Comparison of ENCODE assay signal across 8 cellular contexts in genomic region chr3:69080233-69080644, GRCh38. TPM values are rescaled to one million over a fixed set of nuclear protein-coding genes. Genes with fewer than 3 reads are reported as not detected.
DNase-seq lines count a peak whose midpoint lies in the region; ATAC-seq and TF ChIP-seq lines count a peak whose summit lies in the region.

Gene UBA3, minus strand, starts transcription at chr3:69080365. Its CDS starts 12 bp downstream, at chr3:69080353.

- no peaks in the 10 kb centered on the region for H3K36me3 ChIP-seq in A673 (ENCODE audit: insufficient read depth, low read length, poor library complexity, severe bottlenecking)

- TF ChIP-seq CTCF in A673 (conservative IDR thresholded peaks at IDR 0.05; ENCODE audit: low read depth, low read length): no peak

- H3K27ac ChIP-seq in A673 (ENCODE audit: low read depth, low read length, poor library complexity, severe bottlenecking): peak within 1 kb of the TSS; percentile 77

- peak; percentile 53 for ATAC-seq in GM18867 (IDR thresholded peaks at IDR 0.05; ENCODE audit: unreplicated experiment)
- ATAC-seq in HG03108 (IDR thresholded peaks at IDR 0.05; ENCODE audit: unreplicated experiment): peak; percentile 41

- H3K9me3 ChIP-seq in A673 (ENCODE audit: low read depth, low read length, poor library complexity, severe bottlenecking): no peaks in the 10 kb centered on the region

- intact Hi-C loops in A673 (cut with micrococcal nuclease; ENCODE audit: unreplicated experiment): no loop called here

- CTCF ChIA-PET in A673 (lab: Charles Lee): no interaction called here

- H3K4me1 ChIP-seq in A673 (ENCODE audit: insufficient read depth, low read length, poor library complexity, severe bottlenecking): peaks cover 27% of the 10 kb centered on the region

- peak within 1 kb of the TSS; percentile 62 for H3K4me3 ChIP-seq in A673 (ENCODE audit: low read depth, low read length, poor library complexity, severe bottlenecking)

- no TSS peak for BruUV-seq in A673 (replicated peaks; lab: Mats Ljungman, UMichigan)

- POLR2A ChIA-PET in A673 (lab: Charles Lee; ENCODE audit: low non-redundant PET): no interaction called here

- DNase-seq in A673 (ENCODE audit: low spot score): peak; percentile 84
- peak; percentile 88 for DNase-seq in NCI-H345 (lab: John Stamatoyannopoulos, UW)
- DNase-seq in activated CD4-positive, CD25-positive, alpha-beta regulatory T cell treated with anti-CD3 and anti-CD28 coated beads, Interleukin-2, amount 50 U/mL, for 16 hours (ENCODE audit: low read depth, low spot score): peak; percentile 87
- peak; percentile 87 for DNase-seq in central memory CD4-positive, alpha-beta T cell
- peak; percentile 96 for DNase-seq in islet precursor cell
- DNase-seq in stimulated activated CD4-positive, alpha-beta T cell treated with anti-CD3 and anti-CD28 coated beads, Interleukin-12 subunit alpha, Interleukin-12 subunit beta, amount 100 ng/mL, for 4 hours: peak; percentile 95

- no peaks in the 10 kb centered on the region for H3K27me3 ChIP-seq in A673 (replicated peaks; ENCODE audit: insufficient read depth, low read depth, low read length, poor library complexity)

RNA-seq across cellular contexts. Expression of gene UBA3, which starts in this region (rescaled TPM):
- total RNA-seq in A673 (2021): 40.5 and 55.0 TPM in 2 replicates

Comparison
In these comparisons a context has a peak if more than half of its experiments do, and no peak if none do; other contexts are left out.
1. Peak in every context shown above with its lines: DNase-seq, ATAC-seq, H3K4me3 ChIP-seq and H3K27ac ChIP-seq.